Comparison of ENCODE assay signal across 13 cellular contexts in the genomic region with DNA sequence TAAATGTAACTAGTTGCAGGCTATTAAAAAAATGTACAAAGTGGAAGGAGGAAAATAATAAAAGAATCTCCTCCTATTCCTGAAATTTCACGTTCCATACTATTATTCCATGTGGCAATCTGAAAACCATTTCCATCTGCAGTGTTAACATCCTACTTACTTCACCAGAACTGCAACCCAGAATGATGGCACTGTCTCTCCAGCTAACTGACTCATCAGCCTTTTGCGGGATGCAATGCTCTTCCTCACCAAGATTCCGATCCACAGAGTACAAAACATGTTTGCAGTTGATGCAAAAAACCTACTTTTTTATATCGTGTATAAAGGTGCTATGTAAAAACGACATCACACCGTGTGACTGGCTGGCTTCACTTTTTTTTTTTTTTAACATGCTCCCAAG. TPM values are rescaled to one million over a fixed set of nuclear protein-coding genes. Genes with fewer than 3 reads are reported as not detected.
DNase-seq lines count a peak whose midpoint lies in the region; ATAC-seq and TF ChIP-seq lines count a peak whose summit lies in the region.
"Had no signal": no experiment of that assay in that cellular context is flagged by ENCODE, and none has a peak within 500 bp of the region (broad histone marks: within the 10 kb centered on the region; RNA-seq: fewer than 3 reads in every experiment).

No MANE protein-coding gene starts in this region.

- ATAC-seq in CD4-positive, CD25-positive, alpha-beta regulatory T cell (ENCODE audit: low read depth in 2 of 2) = no peak
- ATAC-seq in activated naive CD8-positive, alpha-beta T cell treated with anti-CD3 and anti-CD28 coated beads, Interleukin-2, amount 10 ng/mL, durations not matched to agents 7 days and 5 days (ENCODE audit: low read depth) = no peak
- ATAC-seq in esophagus mucosa = no peak
- ATAC-seq in stimulated activated naive B cell treated with anti-CD40 and anti-IgM and Interleukin-4, amounts not matched to agents 10 μg/mL and 1 μg/mL and 100 μg/mL, for 72 hours (replicated peaks) = no peak

- peak; percentile 16 for DNase-seq in AG04450 (ENCODE audit: low read depth, low spot score)
- no peak for DNase-seq in CD4-positive, CD25-positive, alpha-beta regulatory T cell
- no peak for DNase-seq in activated naive CD8-positive, alpha-beta T cell treated with anti-CD3 and anti-CD28 coated beads, Interleukin-2, amount 10 ng/mL, durations not matched to agents 7 days and 5 days
- DNase-seq in iris pigment epithelial cell (ENCODE audit: low read depth) = peak; percentile 49
- no peak for DNase-seq in stimulated activated naive B cell treated with anti-CD40 and anti-IgM and Interleukin-4, amounts not matched to agents 10 μg/mL and 1 μg/mL and 100 μg/mL, for 72 hours
- no peak for DNase-seq in NCI-H2171 (lab: John Stamatoyannopoulos, UW)
- no peak for DNase-seq in right atrium auricular region (ENCODE audit: low spot score)
- DNase-seq: effector CD4-positive, alpha-beta T cell; NCI-H1417 treated with DMSO at 0.1 percent for 48 hours; NCI-H345 had no signal

- H3K4me1 Mint-ChIP-seq in CD4-positive, CD25-positive, alpha-beta regulatory T cell = peaks cover 16 to 35% (median 27%) of the 10 kb centered on the region in 4 donors
- H3K4me1 Mint-ChIP-seq in activated naive CD8-positive, alpha-beta T cell treated with anti-CD3 and anti-CD28 coated beads, Interleukin-2, amount 10 ng/mL, durations not matched to agents 7 days and 5 days = peaks cover 25% of the 10 kb centered on the region
- no peaks in the 10 kb centered on the region for H3K4me1 Mint-ChIP-seq in stimulated activated naive B cell treated with anti-CD40 and anti-IgM and Interleukin-4, amounts not matched to agents 10 μg/mL and 1 μg/mL and 100 μg/mL, for 72 hours

- peak overlapping the region in 1 of 3 donors; percentile 95 for H3K27ac Mint-ChIP-seq in CD4-positive, CD25-positive, alpha-beta regulatory T cell
- H3K27ac Mint-ChIP-seq in activated naive CD8-positive, alpha-beta T cell treated with anti-CD3 and anti-CD28 coated beads, Interleukin-2, amount 10 ng/mL, durations not matched to agents 7 days and 5 days = peak overlapping the region; percentile 81
- H3K27ac Mint-ChIP-seq in stimulated activated naive B cell treated with anti-CD40 and anti-IgM and Interleukin-4, amounts not matched to agents 10 μg/mL and 1 μg/mL and 100 μg/mL, for 72 hours = no peak overlapping the region
- H3K27ac Mint-ChIP-seq: progenitor cell of endocrine pancreas had no signal

- TF ChIP-seq CTCF in AG04450 (IDR thresholded peaks at IDR 0.05; ENCODE audit: low read depth, low read length) (no peak), right atrium auricular region (IDR thresholded peaks at IDR 0.05) (no peak)

- no peak overlapping the region for H3K27ac ChIP-seq in AG04450 (ENCODE audit: low read depth, low read length)
- H3K27ac ChIP-seq in CD4-positive, CD25-positive, alpha-beta regulatory T cell (ENCODE audit: insufficient read depth, low read length, poor library complexity, severe bottlenecking) = peak overlapping the region; percentile 55
- no peak overlapping the region for H3K27ac ChIP-seq in right atrium auricular region

- peaks cover 41% of the 10 kb centered on the region for H3K36me3 Mint-ChIP-seq in CD4-positive, CD25-positive, alpha-beta regulatory T cell
- peaks cover 46% of the 10 kb centered on the region for H3K36me3 Mint-ChIP-seq in activated naive CD8-positive, alpha-beta T cell treated with anti-CD3 and anti-CD28 coated beads, Interleukin-2, amount 10 ng/mL, durations not matched to agents 7 days and 5 days
- H3K36me3 Mint-ChIP-seq in stimulated activated naive B cell treated with anti-CD40 and anti-IgM and Interleukin-4, amounts not matched to agents 10 μg/mL and 1 μg/mL and 100 μg/mL, for 72 hours = peaks cover 18 to 20% of the 10 kb centered on the region in 2 donors

- no peaks in the 10 kb centered on the region for H3K27me3 Mint-ChIP-seq in CD4-positive, CD25-positive, alpha-beta regulatory T cell
- H3K27me3 Mint-ChIP-seq in activated naive CD8-positive, alpha-beta T cell treated with anti-CD3 and anti-CD28 coated beads, Interleukin-2, amount 10 ng/mL, durations not matched to agents 7 days and 5 days = no peaks in the 10 kb centered on the region
- H3K27me3 Mint-ChIP-seq in stimulated activated naive B cell treated with anti-CD40 and anti-IgM and Interleukin-4, amounts not matched to agents 10 μg/mL and 1 μg/mL and 100 μg/mL, for 72 hours = no peaks in the 10 kb centered on the region
- H3K27me3 Mint-ChIP-seq: progenitor cell of endocrine pancreas had no signal

- peaks cover 26% of the 10 kb centered on the region for H3K4me1 ChIP-seq in CD4-positive, CD25-positive, alpha-beta regulatory T cell (ENCODE audit: control insufficient read depth, insufficient read depth, low read length, poor library complexity, severe bottlenecking)
- peaks cover 0 to 24% of the 10 kb centered on the region in 2 donors for H3K4me1 ChIP-seq in right atrium auricular region

- H3K4me3 Mint-ChIP-seq in CD4-positive, CD25-positive, alpha-beta regulatory T cell = peak overlapping the region; percentile 4 to 78 (median 72)
- no peak overlapping the region for H3K4me3 Mint-ChIP-seq in activated naive CD8-positive, alpha-beta T cell treated with anti-CD3 and anti-CD28 coated beads, Interleukin-2, amount 10 ng/mL, durations not matched to agents 7 days and 5 days
- no peak overlapping the region for H3K4me3 Mint-ChIP-seq in stimulated activated naive B cell treated with anti-CD40 and anti-IgM and Interleukin-4, amounts not matched to agents 10 μg/mL and 1 μg/mL and 100 μg/mL, for 72 hours

- POLR2A ChIA-PET in AG04450 (lab: Yijun Ruan, JAX) = interaction anchor here (0.7 kb wide), 1 partner anchor 33 kb away, joined by 4 read pairs; no protein-coding TSS in a partner anchor
- POLR2A ChIA-PET in activated naive CD8-positive, alpha-beta T cell treated with anti-CD3 and anti-CD28 coated beads, Interleukin-2, amount 10 ng/mL, durations not matched to agents 7 days and 5 days (lab: Charles Lee) = no interaction called here

- peaks cover 51% of the 10 kb centered on the region for H3K36me3 ChIP-seq in CD4-positive, CD25-positive, alpha-beta regulatory T cell (ENCODE audit: control insufficient read depth, insufficient read depth, low read length)
- H3K36me3 ChIP-seq in right atrium auricular region = peaks cover 26% of the 10 kb centered on the region

- H3K27me3 ChIP-seq in AG04450 (ENCODE audit: control insufficient read depth, insufficient read depth, low read length) = no peaks in the 10 kb centered on the region
- H3K27me3 ChIP-seq in CD4-positive, CD25-positive, alpha-beta regulatory T cell (ENCODE audit: control insufficient read depth, insufficient read depth, low read length) = no peaks in the 10 kb centered on the region
- H3K27me3 ChIP-seq in right atrium auricular region = no peaks in the 10 kb centered on the region
- H3K27me3 ChIP-seq: ascending aorta had no signal

- CTCF ChIA-PET in AG04450 (lab: Charles Lee) = interaction anchor here (0.7 to 1.3 kb wide), 3 partner anchors 19 to 199 kb away, joined by 3 to 5 read pairs (median 4); no protein-coding TSS in a partner anchor

- H3K9me3 ChIP-seq in AG04450 (ENCODE audit: control insufficient read depth, insufficient read depth, low read length) (no peaks in the 10 kb centered on the region), right atrium auricular region (no peaks in the 10 kb centered on the region)
- H3K9me3 ChIP-seq in CD4-positive, CD25-positive, alpha-beta regulatory T cell (ENCODE audit: control insufficient read depth in 2 of 2, low read length in 2 of 2) = no peaks in the 10 kb centered on the region
- H3K9me3 ChIP-seq: ascending aorta had no signal

- H3K4me3 ChIP-seq in AG04450 (ENCODE audit: low read depth, low read length) = no peak overlapping the region
- H3K4me3 ChIP-seq in CD4-positive, CD25-positive, alpha-beta regulatory T cell (ENCODE audit: low read depth, low read length) = peak overlapping the region; percentile 52
- H3K4me3 ChIP-seq in right atrium auricular region = no peak overlapping the region
- H3K4me3 ChIP-seq: ascending aorta had no signal

- peaks cover 0 to 4% (median 0%) of the 10 kb centered on the region in 7 donors for H3K9me3 Mint-ChIP-seq in CD4-positive, CD25-positive, alpha-beta regulatory T cell
- peaks cover 5% of the 10 kb centered on the region for H3K9me3 Mint-ChIP-seq in activated naive CD8-positive, alpha-beta T cell treated with anti-CD3 and anti-CD28 coated beads, Interleukin-2, amount 10 ng/mL, durations not matched to agents 7 days and 5 days
- no peaks in the 10 kb centered on the region for H3K9me3 Mint-ChIP-seq in stimulated activated naive B cell treated with anti-CD40 and anti-IgM and Interleukin-4, amounts not matched to agents 10 μg/mL and 1 μg/mL and 100 μg/mL, for 72 hours

RNA-seq across cellular contexts. Expression of a gene that starts 50.8 kb away (rescaled TPM):
- 46.9 and 54.3 TPM in 2 replicates for polyA plus RNA-seq in AG04450 (2011; rRNA removed)
- 47.7 and 51.9 TPM in 2 replicates for polyA minus RNA-seq in AG04450 (2011; rRNA and poly(A)+ RNA removed)
- 115 TPM for total RNA-seq in CD4-positive, CD25-positive, alpha-beta regulatory T cell
- 10 to 100 TPM; 55.3 to 94.3 (median 64.7) TPM for polyA plus RNA-seq in CD4-positive, CD25-positive, alpha-beta regulatory T cell
- total RNA-seq in activated naive CD8-positive, alpha-beta T cell treated with anti-CD3 and anti-CD28 coated beads, Interleukin-2, amount 10 ng/mL, durations not matched to agents 7 days and 5 days = 10 to 100 TPM; 93.9 to 94.2 TPM
- total RNA-seq in esophagus mucosa (41.4 TPM), right atrium auricular region (10 to 100 TPM; 60.0 to 75.9 TPM)

Comparison
In these comparisons a context has a peak if more than half of its experiments do, and no peak if none do; other contexts are left out.
1. DNase-seq: peak in AG04450 (single experiment) and iris pigment epithelial cell (single experiment); none in CD4-positive, CD25-positive, alpha-beta regulatory T cell (0 of 3), activated naive CD8-positive, alpha-beta T cell treated with anti-CD3 and anti-CD28 coated beads, Interleukin-2, amount 10 ng/mL, durations not matched to agents 7 days and 5 days (single experiment), stimulated activated naive B cell treated with anti-CD40 and anti-IgM and Interleukin-4, amounts not matched to agents 10 μg/mL and 1 μg/mL and 100 μg/mL, for 72 hours (single experiment), NCI-H2171 (single experiment) and right atrium auricular region (single experiment).
2. H3K4me3 Mint-ChIP-seq: peak in CD4-positive, CD25-positive, alpha-beta regulatory T cell (4 of 4); none in activated naive CD8-positive, alpha-beta T cell treated with anti-CD3 and anti-CD28 coated beads, Interleukin-2, amount 10 ng/mL, durations not matched to agents 7 days and 5 days (single experiment) and stimulated activated naive B cell treated with anti-CD40 and anti-IgM and Interleukin-4, amounts not matched to agents 10 μg/mL and 1 μg/mL and 100 μg/mL, for 72 hours (0 of 2).